Comparison of ENCODE assay signal across 1 cellular context in the genomic region with DNA sequence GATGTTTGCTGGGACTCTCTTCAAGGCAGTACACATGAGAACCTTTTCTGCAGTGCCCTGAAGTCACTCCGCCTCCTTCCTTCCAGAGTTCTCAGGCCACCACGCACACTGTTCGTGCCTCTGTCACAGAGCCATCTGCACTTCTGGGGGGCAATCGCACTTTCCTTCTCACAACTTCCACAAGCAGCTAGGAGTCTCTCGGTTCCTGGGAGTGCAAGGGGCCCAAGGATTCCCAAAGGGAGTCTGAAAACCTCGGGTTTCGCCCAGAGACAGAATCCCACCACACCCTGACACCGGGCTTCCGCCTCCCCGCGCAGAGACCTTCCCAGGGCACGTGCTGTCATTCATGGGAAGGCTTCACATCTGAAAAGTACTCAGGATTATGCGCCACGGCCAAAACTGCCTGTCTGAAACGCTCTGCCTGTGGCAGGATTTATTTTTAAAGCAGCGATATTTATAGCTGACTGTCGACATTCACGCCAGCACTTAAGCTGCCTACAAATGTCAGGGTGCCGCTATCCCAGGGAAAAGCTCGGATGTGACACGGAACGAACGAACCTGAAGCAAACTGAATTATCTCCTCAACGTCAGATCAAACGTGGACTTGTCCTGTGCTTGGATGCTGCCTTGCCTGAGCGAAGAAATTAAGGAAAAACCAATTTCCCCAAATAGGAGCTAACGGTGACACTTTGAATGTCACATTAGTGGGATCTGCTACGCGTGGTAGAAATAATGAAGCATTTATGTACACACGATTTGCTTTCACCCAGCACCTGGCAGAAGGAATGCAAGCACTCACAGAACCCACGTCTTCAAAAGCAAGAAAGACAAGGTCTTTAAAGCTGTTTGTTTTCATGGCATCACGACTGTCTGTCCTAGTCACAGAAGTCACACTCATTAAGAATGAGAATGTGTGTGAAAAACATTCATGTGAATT.
TF ChIP-seq lines count a peak whose summit lies in the region.

No MANE protein-coding gene starts in this region.

TF ChIP-seq in WTC11, 78 proteins besides CTCF, POLR2A, EP300 and RAD21 (continued from another document):
- TF ChIP-seq, protein P1, sequence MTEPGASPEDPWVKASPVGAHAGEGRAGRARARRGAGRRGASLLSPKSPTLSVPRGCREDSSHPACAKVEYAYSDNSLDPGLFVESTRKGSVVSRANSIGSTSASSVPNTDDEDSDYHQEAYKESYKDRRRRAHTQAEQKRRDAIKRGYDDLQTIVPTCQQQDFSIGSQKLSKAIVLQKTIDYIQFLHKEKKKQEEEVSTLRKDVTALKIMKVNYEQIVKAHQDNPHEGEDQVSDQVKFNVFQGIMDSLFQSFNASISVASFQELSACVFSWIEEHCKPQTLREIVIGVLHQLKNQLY (CRISPR knock-in tag; IDR thresholded peaks at IDR 0.05): no peak
